Comparison of ENCODE assay signal across 1 cellular context in the genomic region with DNA sequence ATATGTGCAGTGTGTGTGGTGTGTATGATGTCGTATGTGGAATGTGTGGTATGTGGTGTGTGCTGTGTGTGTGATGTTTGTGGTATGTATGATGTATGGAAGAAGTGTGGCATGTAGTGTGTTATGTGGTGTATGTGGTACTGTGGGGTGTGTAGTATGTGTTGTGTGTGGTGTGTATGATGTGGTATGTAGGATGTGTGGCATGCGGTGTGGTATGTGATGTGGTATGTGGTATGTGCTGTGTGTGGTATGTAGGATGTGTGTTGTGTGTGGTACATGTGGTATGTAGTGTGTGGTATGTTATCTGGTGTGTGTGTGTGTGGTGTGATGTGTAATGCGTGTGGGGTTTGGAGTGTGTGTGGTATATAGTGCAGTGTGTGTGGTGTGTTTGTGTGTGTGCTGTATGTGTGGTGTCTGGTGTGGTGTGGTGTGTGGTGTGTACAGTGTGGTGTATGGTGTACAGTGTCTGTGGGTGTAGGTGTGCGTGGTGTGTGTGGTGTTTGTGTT.
TF ChIP-seq lines count a peak whose summit lies in the region.

No MANE protein-coding gene starts in this region.

TF ChIP-seq in GM12878, 131 proteins besides CTCF, POLR2A, EP300 and RAD21 (continued from another document):
- TF ChIP-seq, protein P1, sequence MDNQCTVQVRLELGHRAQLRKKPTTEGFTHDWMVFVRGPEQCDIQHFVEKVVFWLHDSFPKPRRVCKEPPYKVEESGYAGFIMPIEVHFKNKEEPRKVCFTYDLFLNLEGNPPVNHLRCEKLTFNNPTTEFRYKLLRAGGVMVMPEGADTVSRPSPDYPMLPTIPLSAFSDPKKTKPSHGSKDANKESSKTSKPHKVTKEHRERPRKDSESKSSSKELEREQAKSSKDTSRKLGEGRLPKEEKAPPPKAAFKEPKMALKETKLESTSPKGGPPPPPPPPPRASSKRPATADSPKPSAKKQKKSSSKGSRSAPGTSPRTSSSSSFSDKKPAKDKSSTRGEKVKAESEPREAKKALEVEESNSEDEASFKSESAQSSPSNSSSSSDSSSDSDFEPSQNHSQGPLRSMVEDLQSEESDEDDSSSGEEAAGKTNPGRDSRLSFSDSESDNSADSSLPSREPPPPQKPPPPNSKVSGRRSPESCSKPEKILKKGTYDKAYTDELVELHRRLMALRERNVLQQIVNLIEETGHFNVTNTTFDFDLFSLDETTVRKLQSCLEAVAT (IDR thresholded peaks at IDR 0.05): no peak
- TF ChIP-seq, protein P2, sequence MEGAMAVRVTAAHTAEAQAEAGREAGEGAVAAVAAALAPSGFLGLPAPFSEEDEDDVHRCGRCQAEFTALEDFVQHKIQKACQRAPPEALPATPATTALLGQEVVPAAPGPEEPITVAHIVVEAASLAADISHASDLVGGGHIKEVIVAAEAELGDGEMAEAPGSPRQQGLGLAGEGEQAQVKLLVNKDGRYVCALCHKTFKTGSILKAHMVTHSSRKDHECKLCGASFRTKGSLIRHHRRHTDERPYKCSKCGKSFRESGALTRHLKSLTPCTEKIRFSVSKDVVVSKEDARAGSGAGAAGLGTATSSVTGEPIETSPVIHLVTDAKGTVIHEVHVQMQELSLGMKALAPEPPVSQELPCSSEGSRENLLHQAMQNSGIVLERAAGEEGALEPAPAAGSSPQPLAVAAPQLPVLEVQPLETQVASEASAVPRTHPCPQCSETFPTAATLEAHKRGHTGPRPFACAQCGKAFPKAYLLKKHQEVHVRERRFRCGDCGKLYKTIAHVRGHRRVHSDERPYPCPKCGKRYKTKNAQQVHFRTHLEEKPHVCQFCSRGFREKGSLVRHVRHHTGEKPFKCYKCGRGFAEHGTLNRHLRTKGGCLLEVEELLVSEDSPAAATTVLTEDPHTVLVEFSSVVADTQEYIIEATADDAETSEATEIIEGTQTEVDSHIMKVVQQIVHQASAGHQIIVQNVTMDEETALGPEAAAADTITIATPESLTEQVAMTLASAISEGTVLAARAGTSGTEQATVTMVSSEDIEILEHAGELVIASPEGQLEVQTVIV (IDR thresholded peaks at IDR 0.05; ENCODE audit: borderline replicate concordance, partially characterized antibody): peak; percentile 16
- TF ChIP-seq CEBPB (IDR thresholded peaks at IDR 0.05; ENCODE audit: borderline replicate concordance in 1 of 2, low read depth in 2 of 2, low read length in 2 of 2) (no peak), TCF3 (IDR thresholded peaks at IDR 0.05; ENCODE audit: borderline replicate concordance, insufficient read depth, low read depth, low read length) (no peak), WRNIP1 (IDR thresholded peaks at IDR 0.05; ENCODE audit: borderline replicate concordance, low read depth, low read length) (no peak)
